Comparison of ENCODE assay signal across 22 cellular contexts in the genomic region with DNA sequence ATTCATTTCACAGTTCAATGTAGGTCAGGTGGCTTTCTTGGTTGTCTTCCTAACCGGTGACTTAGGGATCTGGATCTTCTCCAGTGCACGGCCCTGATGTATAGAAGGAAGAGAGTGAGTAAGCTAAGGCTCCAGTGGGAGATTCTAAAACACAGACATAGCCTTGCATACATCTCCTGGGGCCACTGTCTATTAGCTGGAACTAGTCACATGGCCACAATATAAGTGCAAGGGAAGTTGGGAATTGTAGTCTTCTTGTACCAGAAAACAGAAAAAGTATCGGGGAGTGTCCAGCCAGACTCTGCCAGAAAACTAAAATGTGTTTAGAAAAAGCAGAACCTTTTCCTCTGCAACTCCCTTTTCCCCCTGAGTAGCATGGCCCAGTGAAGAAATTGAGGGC.
"Had no signal": no experiment of that assay in that cellular context is flagged by ENCODE, and none has a peak within 500 bp of the region (broad histone marks: within the 10 kb centered on the region; RNA-seq: fewer than 3 reads in every experiment).

No MANE protein-coding gene starts in this region.

- H3K27me3 ChIP-seq: heart left ventricle, neutrophil, sigmoid colon, stomach, transverse colon had no signal

- FAIRE-seq: endometrium, frontal cortex had no signal

- H3K27me3 Mint-ChIP-seq: naive thymus-derived CD8-positive, alpha-beta T cell had no signal

- H3K4me3 Mint-ChIP-seq: naive thymus-derived CD8-positive, alpha-beta T cell had no signal

- DNase-seq: cortex of kidney; effector memory CD4-positive, alpha-beta T cell; heart left ventricle; hippocampal formation; kidney glomerular epithelial cell; mammary epithelial cell; mucosa of descending colon; naive thymus-derived CD8-positive, alpha-beta T cell; psoas muscle; sigmoid colon; stimulated activated CD4-positive, alpha-beta T cell treated with anti-CD3 and anti-CD28 coated beads, Interleukin-2, amount 100 ng/mL, for 24 hours; stimulated activated naive CD4-positive, alpha-beta T cell; stomach; substantia nigra; transverse colon had no signal

- H3K36me3 ChIP-seq: heart left ventricle, neutrophil, sigmoid colon, stomach, thoracic aorta, transverse colon had no signal

- H3K36me3 Mint-ChIP-seq: naive thymus-derived CD8-positive, alpha-beta T cell had no signal

- H3K4me1 ChIP-seq: heart left ventricle, psoas muscle, sigmoid colon, stomach, transverse colon had no signal

- ATAC-seq: esophagus mucosa; heart left ventricle; left lobe of liver; mucosa of descending colon; naive thymus-derived CD8-positive, alpha-beta T cell; psoas muscle had no signal

- H3K9me3 ChIP-seq: heart left ventricle, mucosa of descending colon, neutrophil, psoas muscle, sigmoid colon, stomach, thoracic aorta, transverse colon had no signal

- H3K27ac ChIP-seq: heart left ventricle, neutrophil, psoas muscle, sigmoid colon, skin epidermis, stomach, thoracic aorta, transverse colon had no signal

- H3K4me3 ChIP-seq: heart left ventricle, mucosa of descending colon, psoas muscle, sigmoid colon, skin epidermis, stomach, thoracic aorta, transverse colon had no signal
